Comparison of ENCODE assay signal across 8 cellular contexts in genomic region chr20:31719644-31720485, GRCh38. TPM values are rescaled to one million over a fixed set of nuclear protein-coding genes. Genes with fewer than 3 reads are reported as not detected.
DNase-seq lines count a peak whose midpoint lies in the region; ATAC-seq and FAIRE-seq lines count a peak whose summit lies in the region.

No MANE protein-coding gene starts in this region.

- H3K36me3 Mint-ChIP-seq in activated naive CD8-positive, alpha-beta T cell treated with anti-CD3 and anti-CD28 coated beads for 36 hours, result peaks cover 73% of the 10 kb centered on the region

- H3K36me3 ChIP-seq in HUES64 (ENCODE audit: insufficient read depth, low read length) (peaks cover 34% of the 10 kb centered on the region), small intestine (ENCODE audit: control insufficient read depth in 2 of 2, insufficient read depth in 2 of 2, low read length in 2 of 2) (peaks cover 0 to 4% of the 10 kb centered on the region in 2 donors)

- H3K27me3 ChIP-seq in HUES64 (ENCODE audit: insufficient read depth, low read length) (no peaks in the 10 kb centered on the region), small intestine (ENCODE audit: control insufficient read depth in 2 of 2, insufficient read depth in 2 of 2, low read length in 2 of 2) (no peaks in the 10 kb centered on the region)

- no peak for FAIRE-seq in small intestine (lab: Jason Lieb, UNC)

- peaks cover 36% of the 10 kb centered on the region for H3K4me1 Mint-ChIP-seq in activated naive CD8-positive, alpha-beta T cell treated with anti-CD3 and anti-CD28 coated beads for 36 hours

- no peaks in the 10 kb centered on the region for H3K27me3 Mint-ChIP-seq in activated naive CD8-positive, alpha-beta T cell treated with anti-CD3 and anti-CD28 coated beads for 36 hours

- 39% methylated on average over 2 of the region's 2 CpGs for WGBS in HUES64
- 11 to 27% (median 27%) methylated on average over 2 of the region's 2 CpGs for WGBS in small intestine, 3 donors

- DNase-seq in AG20443 (ENCODE audit: low spot score) (peak; percentile 24), small intestine (peak; percentile 74)
- no peak for DNase-seq in activated naive CD8-positive, alpha-beta T cell treated with anti-CD3 and anti-CD28 coated beads for 36 hours
- no peak for DNase-seq in activated CD4-positive, alpha-beta T cell treated with anti-CD3 and anti-CD28 coated beads, Interleukin-2, amount 50 U/mL, for 1 hour
- no peak for DNase-seq in stimulated activated naive CD4-positive, alpha-beta T cell treated with Interleukin-2 at 50 U/mL for 16 hours (lab: John Stamatoyannopoulos, UW)

- H3K4me3 Mint-ChIP-seq in activated naive CD8-positive, alpha-beta T cell treated with anti-CD3 and anti-CD28 coated beads for 36 hours, result peak overlapping the region; percentile 95

- H3K9ac ChIP-seq in HUES64 (ENCODE audit: low read depth, low read length), result peak overlapping the region; percentile 61; the same call in 1 of the 2 replicates

- H3K4me3 ChIP-seq in HUES64 (ENCODE audit: low read length), result peak overlapping the region; percentile 78
- H3K4me3 ChIP-seq in iPS-18c (ENCODE audit: insufficient read depth, low read depth, low read length), result peak overlapping the region; percentile 71
- H3K4me3 ChIP-seq in small intestine (ENCODE audit: low read depth in 1 of 2, low read length in 2 of 2), result peak overlapping the region in 1 of 2 donors; percentile 93

- peak overlapping the region; percentile 82 for H3K27ac ChIP-seq in HUES64 (ENCODE audit: low read depth, low read length)
- H3K27ac ChIP-seq in small intestine (ENCODE audit: low read depth in 1 of 2, low read length in 1 of 2), result peak overlapping the region; percentile 99 to 100

- H3K4me1 ChIP-seq in HUES64 (ENCODE audit: insufficient read depth, low read length) (peaks cover 53% of the 10 kb centered on the region), small intestine (ENCODE audit: control insufficient read depth in 2 of 2, insufficient read depth in 1 of 2, low read depth in 1 of 2, low read length in 1 of 2) (peaks cover 8 to 36% of the 10 kb centered on the region in 2 donors)

- no peak for ATAC-seq in GM21576 (IDR thresholded peaks at IDR 0.05; ENCODE audit: unreplicated experiment)

- H3K27ac Mint-ChIP-seq in activated naive CD8-positive, alpha-beta T cell treated with anti-CD3 and anti-CD28 coated beads for 36 hours, result peak overlapping the region; percentile 97

- no peaks in the 10 kb centered on the region for H3K9me3 Mint-ChIP-seq in activated naive CD8-positive, alpha-beta T cell treated with anti-CD3 and anti-CD28 coated beads for 36 hours

- H3K9me3 ChIP-seq in HUES64 (ENCODE audit: insufficient read depth, low read depth, low read length) (no peaks in the 10 kb centered on the region), iPS-18c (ENCODE audit: control insufficient read depth, insufficient read depth, low read length) (no peaks in the 10 kb centered on the region), small intestine (ENCODE audit: control insufficient read depth, low read depth) (no peaks in the 10 kb centered on the region)

RNA-seq across cellular contexts. Expression of gene BCL2L1, which starts 2.8 kb away (rescaled TPM):
- 48.8 TPM for polyA plus RNA-seq in HUES64 (2013, experiment 1 of 2)
- 44.5 TPM for polyA plus RNA-seq in HUES64 (2013, experiment 2 of 2)
- total RNA-seq in activated naive CD8-positive, alpha-beta T cell treated with anti-CD3 and anti-CD28 coated beads for 36 hours, result 100 to 1,000 TPM; 196 to 206 TPM
- polyA plus RNA-seq in small intestine, result 100 to 1,000 TPM in 1 of 3 donors, 10 to 100 TPM in 2; 79.7 to 160 (median 92.8) TPM

RNA-seq across cellular contexts. Expression of gene TPX2, which starts 19.2 kb away (rescaled TPM):
- polyA plus RNA-seq in HUES64 (2013, experiment 1 of 2), result 86.2 TPM
- 101 TPM for polyA plus RNA-seq in HUES64 (2013, experiment 2 of 2)
- 100 to 1,000 TPM; 111 TPM for total RNA-seq in activated naive CD8-positive, alpha-beta T cell treated with anti-CD3 and anti-CD28 coated beads for 36 hours
- 10 to 100 TPM in 1 of 3 donors, 1 to 10 TPM in 1, under 1 TPM in 1; 0.81 to 27.8 (median 2.5) TPM for polyA plus RNA-seq in small intestine

Comparison
In these comparisons a context has a peak if more than half of its experiments do, and no peak if none do; other contexts are left out.
1. DNase-seq: peak in AG20443 (single experiment) and small intestine (single experiment); none in activated naive CD8-positive, alpha-beta T cell treated with anti-CD3 and anti-CD28 coated beads for 36 hours (single experiment), activated CD4-positive, alpha-beta T cell treated with anti-CD3 and anti-CD28 coated beads, Interleukin-2, amount 50 U/mL, for 1 hour (single experiment) and stimulated activated naive CD4-positive, alpha-beta T cell treated with Interleukin-2 at 50 U/mL for 16 hours (single experiment).